ENCODE assay signal across 17 cellular contexts in genomic region chr9:93117924-93118862, GRCh38. TPM values are rescaled to one million over a fixed set of nuclear protein-coding genes. Genes with fewer than 3 reads are reported as not detected.
DNase-seq lines count a peak whose midpoint lies in the region; ATAC-seq and TF ChIP-seq lines count a peak whose summit lies in the region.
"Had no signal": no experiment of that assay in that cellular context is flagged by ENCODE, and none has a peak within 500 bp of the region (broad histone marks: within the 10 kb centered on the region; RNA-seq: fewer than 3 reads in every experiment).

No MANE protein-coding gene starts in this region.

- H3K4me3 ChIP-seq in RWPE2 (ENCODE audit: severe bottlenecking) (no peak overlapping the region), spleen (peak overlapping the region in 1 of 8 donors; percentile 55)
- H3K4me3 ChIP-seq: A549, gastroesophageal sphincter, skin epidermis had no signal

- no peak overlapping the region for H3K27ac Mint-ChIP-seq in activated CD4-positive, alpha-beta T cell treated with anti-CD3 and anti-CD28 coated beads for 36 hours

- H3K36me3 ChIP-seq in RWPE2 (ENCODE audit: low read depth) (no peaks in the 10 kb centered on the region), spleen (peaks cover 0 to 47% (median 17%) of the 10 kb centered on the region in 6 donors)

- peak overlapping the region; percentile 0 for H3K4me3 Mint-ChIP-seq in activated CD4-positive, alpha-beta T cell treated with anti-CD3 and anti-CD28 coated beads for 36 hours

- DNase-seq in activated CD4-positive, alpha-beta T cell treated with anti-CD3 and anti-CD28 coated beads for 36 hours: peak; percentile 6
- DNase-seq in activated CD4-positive, alpha-beta T cell treated with anti-CD3 and anti-CD28 coated beads for 1 hour: no peak
- DNase-seq in RWPE2 (ENCODE audit: low spot score): peak; percentile 21
- peak; percentile 44 for DNase-seq in left lobe of liver (ENCODE audit: low spot score)
- peak; percentile 67 for DNase-seq in spleen
- DNase-seq in stimulated activated CD4-positive, alpha-beta T cell treated with anti-CD3 and anti-CD28 coated beads, Interleukin-4, amount 100 ng/mL, for 24 hours: no peak
- DNase-seq in stimulated activated CD8-positive, alpha-beta memory T cell treated with anti-CD3 and anti-CD28 coated beads, Interleukin-4, amount 100 ng/mL, for 48 hours: no peak
- no peak for DNase-seq in mucosa of gallbladder (ENCODE audit: low spot score)
- DNase-seq: activated CD4-positive, alpha-beta T cell treated with anti-CD3 and anti-CD28 coated beads, Interleukin-2, amount 50 U/mL, for 1 hour; activated gamma-delta T cell treated with Interleukin-2 at 50 U/mL for 16 hours; MV-4-11; substantia nigra had no signal

- POLR2A ChIA-PET in activated CD4-positive, alpha-beta T cell treated with anti-CD3 and anti-CD28 coated beads for 36 hours (lab: Charles Lee): no interaction called here

- H3K27me3 ChIP-seq in RWPE2 (ENCODE audit: insufficient read depth, poor library complexity, severe bottlenecking) (no peaks in the 10 kb centered on the region), spleen (replicated peaks in 1 of 7) (no peaks in the 10 kb centered on the region)
- H3K27me3 ChIP-seq: gastroesophageal sphincter had no signal

- H3K4me1 Mint-ChIP-seq in activated CD4-positive, alpha-beta T cell treated with anti-CD3 and anti-CD28 coated beads for 36 hours: peaks cover 22% of the 10 kb centered on the region

- H3K36me3 Mint-ChIP-seq in activated CD4-positive, alpha-beta T cell treated with anti-CD3 and anti-CD28 coated beads for 36 hours (ENCODE audit: low read depth): peaks cover 14% of the 10 kb centered on the region

- intact Hi-C loops in activated CD4-positive, alpha-beta T cell treated with anti-CD3 and anti-CD28 coated beads for 36 hours (cut with DNase I, micrococcal nuclease): no loop called here
- intact Hi-C loops in spleen (cut with DNase I; ENCODE audit: low total_unique reads): no loop called here

- H3K4me1 ChIP-seq in RWPE2 (ENCODE audit: insufficient read depth, poor library complexity, severe bottlenecking) (peaks cover 15% of the 10 kb centered on the region), spleen (peaks cover 15 to 98% (median 59%) of the 10 kb centered on the region in 6 donors)

- WGBS in spleen, 5 donors: 94 to 98% (median 95%) methylated on average over 12 of the region's 12 CpGs

- TF ChIP-seq CTCF in RWPE2 (IDR thresholded peaks at IDR 0.05; ENCODE audit: poor library complexity, severe bottlenecking) (no peak), spleen (IDR thresholded peaks at IDR 0.05 in 8 of 11, conservative IDR thresholded peaks at IDR 0.05 in 3 of 11) (no peak)

- no peak for ATAC-seq in activated CD4-positive, alpha-beta T cell treated with anti-CD3 and anti-CD28 coated beads for 36 hours
- no peak for ATAC-seq in RWPE2 (ENCODE audit: low read depth)
- ATAC-seq in left lobe of liver: no peak
- ATAC-seq: A549, gastroesophageal sphincter had no signal

- H3K27me3 Mint-ChIP-seq in activated CD4-positive, alpha-beta T cell treated with anti-CD3 and anti-CD28 coated beads for 36 hours: no peaks in the 10 kb centered on the region

- CTCF ChIA-PET in activated CD4-positive, alpha-beta T cell treated with anti-CD3 and anti-CD28 coated beads for 36 hours (lab: Charles Lee): interaction anchor here (0.6 to 2.2 kb wide), 2 partner anchors 9 to 61 kb away, joined by 3 to 18 read pairs; no protein-coding TSS in a partner anchor

- H3K27ac ChIP-seq in RWPE2 (ENCODE audit: poor library complexity, severe bottlenecking) (no peak overlapping the region), spleen (peak overlapping the region in 6 of 8 donors; percentile 3 to 96 (median 90))

- H3K9me3 ChIP-seq in RWPE2 (ENCODE audit: severe bottlenecking) (no peaks in the 10 kb centered on the region), spleen (no peaks in the 10 kb centered on the region)
- H3K9me3 ChIP-seq: A549, gastroesophageal sphincter had no signal

- TF ChIP-seq POLR2A in spleen (IDR thresholded peaks at IDR 0.05): no peak

- H3K9me3 Mint-ChIP-seq in activated CD4-positive, alpha-beta T cell treated with anti-CD3 and anti-CD28 coated beads for 36 hours (ENCODE audit: low read depth): no peaks in the 10 kb centered on the region

RNA-seq across cellular contexts. Expression of gene NINJ1, which starts 15.9 kb away (rescaled TPM):
- total RNA-seq in activated CD4-positive, alpha-beta T cell treated with anti-CD3 and anti-CD28 coated beads for 36 hours: 100 to 1,000 TPM in 1 of 2 experiments, 10 to 100 TPM in 1; 77.4 to 108 TPM
- total RNA-seq in left lobe of liver (53.3 TPM), spleen (100 to 1,000 TPM in 6 of 7 donors, 10 to 100 TPM in 1; 75.0 to 142 (median 113) TPM), mucosa of gallbladder (75.6 TPM)
- polyA plus RNA-seq in spleen: 10 to 100 TPM; 26.5 to 68.9 (median 50.4) TPM

RNA-seq across cellular contexts. Expression of gene CARD19, which starts 22.2 kb away (rescaled TPM):
- total RNA-seq in activated CD4-positive, alpha-beta T cell treated with anti-CD3 and anti-CD28 coated beads for 36 hours: 10 to 100 TPM; 39.6 to 44.4 TPM
- total RNA-seq in left lobe of liver (8.5 TPM), spleen (10 to 100 TPM; 32.8 to 78.8 (median 44.6) TPM), mucosa of gallbladder (45.2 TPM)
- polyA plus RNA-seq in spleen: 10 to 100 TPM; 21.7 to 38.9 (median 23.0) TPM

RNA-seq across cellular contexts. Expression of gene SUSD3, which starts 59.7 kb away (rescaled TPM):
- total RNA-seq in activated CD4-positive, alpha-beta T cell treated with anti-CD3 and anti-CD28 coated beads for 36 hours: 10 to 100 TPM; 51.4 to 57.9 TPM
- total RNA-seq in left lobe of liver: 49.7 TPM
- total RNA-seq in spleen: 10 to 100 TPM; 27.6 to 54.8 (median 35.8) TPM
- 10 to 100 TPM; 50.4 to 68.8 (median 57.4) TPM for polyA plus RNA-seq in spleen
- total RNA-seq in mucosa of gallbladder: 5.0 TPM
- total RNA-seq: HT1080, myocyte had no signal

Comparison
In these comparisons a context has a peak if more than half of its experiments do, and no peak if none do; other contexts are left out.
1. DNase-seq: peak in activated CD4-positive, alpha-beta T cell treated with anti-CD3 and anti-CD28 coated beads for 36 hours (single experiment), RWPE2 (single experiment), left lobe of liver (single experiment) and spleen (single experiment); none in activated CD4-positive, alpha-beta T cell treated with anti-CD3 and anti-CD28 coated beads for 1 hour (single experiment), stimulated activated CD4-positive, alpha-beta T cell treated with anti-CD3 and anti-CD28 coated beads, Interleukin-4, amount 100 ng/mL, for 24 hours (single experiment), stimulated activated CD8-positive, alpha-beta memory T cell treated with anti-CD3 and anti-CD28 coated beads, Interleukin-4, amount 100 ng/mL, for 48 hours (single experiment) and mucosa of gallbladder (single experiment).